In the genomic region with DNA sequence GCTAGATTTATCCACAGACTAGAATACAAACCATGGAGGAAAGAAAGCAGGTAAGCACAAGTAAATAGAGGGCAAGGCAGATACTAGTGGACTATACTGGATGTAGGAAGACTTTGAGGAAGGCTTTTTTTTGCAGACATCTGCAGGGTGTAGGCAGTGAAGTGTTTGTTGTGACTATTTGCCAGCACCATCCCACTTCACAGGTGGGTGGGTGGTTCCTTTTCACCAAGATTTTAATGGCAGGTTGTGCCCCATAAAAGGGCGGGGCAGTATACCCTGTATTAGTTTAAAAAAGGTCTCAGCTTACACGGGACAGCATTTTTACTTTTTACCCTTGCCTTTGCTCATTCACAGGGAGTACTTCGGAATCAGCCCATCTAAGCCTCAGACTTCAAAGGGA, we compare ENCODE assay signal across 25 cellular contexts.
"Had no signal": no experiment of that assay in that cellular context is flagged by ENCODE, and none has a peak within 500 bp of the region (broad histone marks: within the 10 kb centered on the region; RNA-seq: fewer than 3 reads in every experiment).

No MANE protein-coding gene starts in this region.

- ATAC-seq: activated CD8-positive, alpha-beta memory T cell treated with anti-CD3 and anti-CD28 coated beads, Interleukin-2, amount 10 ng/mL, durations not matched to agents 7 days and 5 days; activated CD8-positive, alpha-beta T cell treated with anti-CD3 and anti-CD28 coated beads for 36 hours; activated naive CD4-positive, alpha-beta T cell treated with anti-CD3 and anti-CD28 coated beads, Interleukin-2, amount 50 U/mL, for 72 hours; effector memory CD8-positive, alpha-beta T cell; T-cell had no signal

- DNase-seq: activated CD4-positive, alpha-beta T cell treated with anti-CD3 and anti-CD28 coated beads, Interleukin-2, amount 10 ng/mL, durations not matched to agents 7 days and 5 days; activated CD4-positive, CD25-positive, alpha-beta regulatory T cell treated with anti-CD3 and anti-CD28 coated beads, Interleukin-2, amount 50 U/mL, for 72 hours; activated CD8-positive, alpha-beta memory T cell treated with anti-CD3 and anti-CD28 coated beads, Interleukin-2, amount 10 ng/mL, durations not matched to agents 7 days and 5 days; activated CD8-positive, alpha-beta T cell treated with anti-CD3 and anti-CD28 coated beads for 36 hours; aorta; brain microvascular endothelial cell; caudate nucleus; dorsolateral prefrontal cortex; effector memory CD8-positive, alpha-beta T cell; hippocampal formation; nucleus accumbens; sigmoid colon; stimulated activated CD4-positive, alpha-beta T cell treated with anti-CD3 and anti-CD28 coated beads, Interleukin-4, amount 100 ng/mL, for 1 hour; stimulated activated naive CD4-positive, alpha-beta T cell; T-cell had no signal

- H3K36me3 Mint-ChIP-seq: activated CD8-positive, alpha-beta memory T cell treated with anti-CD3 and anti-CD28 coated beads, Interleukin-2, amount 10 ng/mL, durations not matched to agents 7 days and 5 days had no signal

- H3K27ac Mint-ChIP-seq: activated CD4-positive, alpha-beta T cell treated with anti-CD3 and anti-CD28 coated beads, Interleukin-2, amount 10 ng/mL, durations not matched to agents 7 days and 5 days; activated CD8-positive, alpha-beta memory T cell treated with anti-CD3 and anti-CD28 coated beads, Interleukin-2, amount 10 ng/mL, durations not matched to agents 7 days and 5 days; activated CD8-positive, alpha-beta T cell treated with anti-CD3 and anti-CD28 coated beads for 36 hours; activated naive CD4-positive, alpha-beta T cell treated with anti-CD3 and anti-CD28 coated beads, Interleukin-2, amount 50 U/mL, for 72 hours; activated T-helper 1 cell treated with anti-CD3 and anti-CD28 coated beads, Interleukin-12 subunit alpha, Interleukin-12 subunit beta, Interleukin-2, Interleukin-4 antibody, amounts not matched to agents 30 ng/mL and 10 ng/mL and 1 ng/mL, durations not matched to agents 14 hours and 24 hours and 36 hours; effector memory CD8-positive, alpha-beta T cell; T-cell; T-helper 2 cell treated with Interferon-gamma antibody and Interleukin-4, amounts not matched to agents 5 μg/mL and 100 μg/mL, for 36 hours had no signal

- H3K36me3 ChIP-seq: brain microvascular endothelial cell, esophagus muscularis mucosa, sigmoid colon, thoracic aorta had no signal

- H3K27me3 Mint-ChIP-seq: activated CD4-positive, alpha-beta T cell treated with anti-CD3 and anti-CD28 coated beads, Interleukin-2, amount 10 ng/mL, durations not matched to agents 7 days and 5 days; activated CD8-positive, alpha-beta memory T cell treated with anti-CD3 and anti-CD28 coated beads, Interleukin-2, amount 10 ng/mL, durations not matched to agents 7 days and 5 days; activated CD8-positive, alpha-beta T cell treated with anti-CD3 and anti-CD28 coated beads for 36 hours; effector memory CD8-positive, alpha-beta T cell; T-cell had no signal

- H3K9me3 Mint-ChIP-seq: activated CD4-positive, alpha-beta T cell treated with anti-CD3 and anti-CD28 coated beads, Interleukin-2, amount 10 ng/mL, durations not matched to agents 7 days and 5 days; activated CD8-positive, alpha-beta T cell treated with anti-CD3 and anti-CD28 coated beads for 36 hours; activated naive CD4-positive, alpha-beta T cell treated with anti-CD3 and anti-CD28 coated beads, Interleukin-2, amount 50 U/mL, for 72 hours; activated T-helper 1 cell treated with anti-CD3 and anti-CD28 coated beads, Interleukin-12 subunit alpha, Interleukin-12 subunit beta, Interleukin-2, Interleukin-4 antibody, amounts not matched to agents 30 ng/mL and 10 ng/mL and 1 ng/mL, durations not matched to agents 14 hours and 24 hours and 36 hours; effector memory CD8-positive, alpha-beta T cell; T-cell; T-helper 2 cell treated with Interferon-gamma antibody and Interleukin-4, amounts not matched to agents 5 μg/mL and 100 μg/mL, for 36 hours had no signal

- H3K4me3 Mint-ChIP-seq: activated CD4-positive, alpha-beta T cell treated with anti-CD3 and anti-CD28 coated beads, Interleukin-2, amount 10 ng/mL, durations not matched to agents 7 days and 5 days; activated CD8-positive, alpha-beta memory T cell treated with anti-CD3 and anti-CD28 coated beads, Interleukin-2, amount 10 ng/mL, durations not matched to agents 7 days and 5 days; activated CD8-positive, alpha-beta T cell treated with anti-CD3 and anti-CD28 coated beads for 36 hours; activated T-helper 1 cell treated with anti-CD3 and anti-CD28 coated beads, Interleukin-12 subunit alpha, Interleukin-12 subunit beta, Interleukin-2, Interleukin-4 antibody, amounts not matched to agents 30 ng/mL and 10 ng/mL and 1 ng/mL, durations not matched to agents 14 hours and 24 hours and 36 hours; effector memory CD8-positive, alpha-beta T cell; T-cell; T-helper 2 cell treated with Interferon-gamma antibody and Interleukin-4, amounts not matched to agents 5 μg/mL and 100 μg/mL, for 36 hours had no signal

- H3K4me3 ChIP-seq: dorsolateral prefrontal cortex, esophagus muscularis mucosa, sigmoid colon, thoracic aorta had no signal

- FAIRE-seq: colon, endothelial cell of umbilical vein, frontal cortex had no signal

- H3K9me3 ChIP-seq: esophagus muscularis mucosa, sigmoid colon, thoracic aorta had no signal

- H3K79me2 ChIP-seq: parathyroid adenoma had no signal

- H3K27ac ChIP-seq: brain microvascular endothelial cell, esophagus muscularis mucosa, parathyroid adenoma, sigmoid colon, VCaP had no signal

- H3K27me3 ChIP-seq: brain microvascular endothelial cell, esophagus muscularis mucosa, sigmoid colon had no signal

- H2AFZ ChIP-seq: parathyroid adenoma had no signal

- H3K9ac ChIP-seq: parathyroid adenoma had no signal
